In the genomic region with DNA sequence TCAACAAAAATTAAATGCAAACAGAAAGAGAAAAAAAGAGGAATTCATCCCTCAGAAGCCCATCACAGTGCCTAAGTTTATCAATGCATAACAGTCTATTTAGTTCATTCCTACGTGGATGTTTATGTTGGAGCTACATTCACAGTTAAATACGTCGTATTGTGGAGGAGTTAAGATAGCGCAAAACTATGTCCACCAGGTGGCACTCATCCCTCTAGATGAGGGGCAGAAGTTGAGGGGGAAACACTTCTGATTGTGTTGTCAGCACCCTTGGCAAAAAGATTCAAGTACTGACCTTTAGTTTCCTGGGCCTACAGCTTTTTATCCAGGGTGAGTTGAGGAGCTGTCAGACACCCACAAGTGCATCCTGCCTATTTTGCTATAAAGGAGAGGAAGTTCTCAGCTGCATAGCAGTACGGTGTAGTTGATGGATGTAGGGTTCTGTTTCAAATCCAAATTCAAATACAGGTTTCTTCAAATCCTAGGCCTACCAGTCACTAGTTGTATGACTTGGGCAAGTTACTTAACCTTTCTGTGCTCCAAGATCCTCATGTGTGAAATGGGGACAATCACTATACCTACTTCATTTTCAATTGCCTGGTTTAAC, we compare ENCODE assay signal across 8 cellular contexts. TPM values are rescaled to one million over a fixed set of nuclear protein-coding genes. Genes with fewer than 3 reads are reported as not detected.
DNase-seq lines count a peak whose midpoint lies in the region; ATAC-seq and TF ChIP-seq lines count a peak whose summit lies in the region.

No MANE protein-coding gene starts in this region.

- peak overlapping the region; percentile 29 to 83; a peak in 3 of 4 replicates for H4K8ac ChIP-seq in IMR-90 (ENCODE audit: low read depth in 2 of 2, low read length in 2 of 2)

- DNase-seq in BE2C (peak; percentile 82), IMR-90 (peak; percentile 92), RWPE1 (ENCODE audit: low spot score) (no peak), breast epithelium (ENCODE audit: low spot score in 2 of 2) (no peak), kidney glomerular epithelial cell (lab: John Stamatoyannopoulos, UW) (peak; percentile 39)
- peak; percentile 17 to 29 for DNase-seq in stimulated activated CD8-positive, alpha-beta memory T cell treated with anti-CD3 and anti-CD28 coated beads, Interleukin-4, amount 100 ng/mL, for 4 hours (ENCODE audit: low read depth in 2 of 2, low spot score in 1 of 2)

- no peak overlapping the region; the same call in 1 of the 2 replicates for H3K23ac ChIP-seq in IMR-90 (ENCODE audit: low read depth, low read length)

- H4K5ac ChIP-seq in IMR-90 (ENCODE audit: low read depth, low read length) = peak overlapping the region; percentile 31; the same call in 1 of the 2 replicates

- H3K4me1 ChIP-seq in BE2C = peaks cover 8% of the 10 kb centered on the region
- H3K4me1 ChIP-seq in IMR-90 (ENCODE audit: control insufficient read depth, insufficient read depth, low read length) = peaks cover 8% of the 10 kb centered on the region; the same call in 1 of the 2 replicates
- H3K4me1 ChIP-seq in breast epithelium = peaks cover 0 to 5% of the 10 kb centered on the region in 2 donors

- H3K27me3 ChIP-seq in BE2C (no peaks in the 10 kb centered on the region), IMR-90 (ENCODE audit: control insufficient read depth, insufficient read depth, low read length) (no peaks in the 10 kb centered on the region), breast epithelium (no peaks in the 10 kb centered on the region)

- peak overlapping the region; percentile 80 for H2AFZ ChIP-seq in IMR-90 (replicated peaks; ENCODE audit: low read length, poor library complexity)

- H3K36me3 ChIP-seq in BE2C (no peaks in the 10 kb centered on the region), IMR-90 (ENCODE audit: control insufficient read depth, insufficient read depth, low read length) (no peaks in the 10 kb centered on the region), breast epithelium (no peaks in the 10 kb centered on the region)

- no peak overlapping the region for H3K4me3 ChIP-seq in BE2C (ENCODE audit: low read depth, low read length)
- no peak overlapping the region for H3K4me3 ChIP-seq in IMR-90 (ENCODE audit: insufficient read depth, low read depth, low read length)
- no peak overlapping the region for H3K4me3 ChIP-seq in breast epithelium

- dilution Hi-C loops in IMR-90 (cut with HindIII; ENCODE audit: low sequenced_read_pairs, unreplicated experiment) = no loop called here

- peak overlapping the region; percentile 5 for H2AK9ac ChIP-seq in IMR-90 (replicated peaks; ENCODE audit: low read depth, low read length, poor library complexity)

- peak overlapping the region; percentile 91 for H2BK120ac ChIP-seq in IMR-90 (ENCODE audit: low read depth, low read length)

- peak overlapping the region; percentile 84 for H3K14ac ChIP-seq in IMR-90 (replicated peaks; ENCODE audit: low read depth, low read length)

- TF ChIP-seq RAD21 in IMR-90 (IDR thresholded peaks at IDR 0.05; ENCODE audit: low read length) = peak; percentile 83

- no peaks in the 10 kb centered on the region for H4K20me1 ChIP-seq in IMR-90 (ENCODE audit: insufficient read depth, low read length)

- intact Hi-C loops in IMR-90 (cut with micrococcal nuclease) (loop anchor here (1.0 kb wide), 4 partner anchors 27 to 304 kb away; a partner anchor contains a TSS), breast epithelium (cut with DNase I; ENCODE audit: low total_unique reads) (no loop called here)

- POLR2A ChIA-PET in IMR-90 (lab: Charles Lee; ENCODE audit: unreplicated experiment) = no interaction called here
- POLR2A ChIA-PET in RWPE1 (lab: Yijun Ruan, JAX; ENCODE audit: low non-redundant PET) = no interaction called here

- H3K9me3 ChIP-seq in BE2C (no peaks in the 10 kb centered on the region), IMR-90 (ENCODE audit: control insufficient read depth, insufficient read depth, low read length) (no peaks in the 10 kb centered on the region), breast epithelium (no peaks in the 10 kb centered on the region)

- TF ChIP-seq POLR2A in IMR-90 (IDR thresholded peaks at IDR 0.05; ENCODE audit: low read depth, low read length) (no peak), breast epithelium (IDR thresholded peaks at IDR 0.05) (no peak)

- no peak overlapping the region; the same call in 1 of the 2 replicates for H3K9ac ChIP-seq in IMR-90 (ENCODE audit: low read depth, low read length)

- no peak overlapping the region; the same call in 1 of the 2 replicates for H3K4me2 ChIP-seq in IMR-90 (ENCODE audit: low read depth, low read length)

- ATAC-seq in GM18907 (IDR thresholded peaks at IDR 0.05; ENCODE audit: unreplicated experiment) (peak; percentile 48), IMR-90 (ENCODE audit: low read depth) (peak; percentile 86), HG02588 (IDR thresholded peaks at IDR 0.05; ENCODE audit: unreplicated experiment) (no peak)

- peak overlapping the region; percentile 82; the same call in 2 of the 3 replicates for H2BK15ac ChIP-seq in IMR-90 (ENCODE audit: low read depth, low read length)

- WGBS in IMR-90 (ENCODE audit: extremely low coverage in 2 of 2, insufficient read length in 1 of 2), 2 experiments = no CpG with 5 or more reads among the region's 5 CpGs

- H2BK5ac ChIP-seq in IMR-90 (ENCODE audit: low read depth, low read length, poor library complexity, severe bottlenecking) = peak overlapping the region; percentile 88

- H4K91ac ChIP-seq in IMR-90 (ENCODE audit: insufficient read depth, low read depth, low read length) = peak overlapping the region; percentile 76

- H2AK5ac ChIP-seq in IMR-90 (ENCODE audit: low read depth, low read length) = peak overlapping the region; percentile 84

- no TSS peak for BruUV-seq in IMR-90 (replicated peaks; lab: Mats Ljungman, UMichigan)

- peak overlapping the region; percentile 91 for H2BK20ac ChIP-seq in IMR-90 (ENCODE audit: low read depth, low read length)

- peak overlapping the region; percentile 59; the same call in 1 of the 2 replicates for H3K27ac ChIP-seq in IMR-90 (ENCODE audit: insufficient read depth, low read length)
- H3K27ac ChIP-seq in RWPE1 = no peak overlapping the region
- peak overlapping the region in 1 of 2 donors; percentile 40 for H3K27ac ChIP-seq in breast epithelium

- in situ Hi-C loops in IMR-90 (cut with MboI; ENCODE audit: low sequenced_read_pairs) = no loop called here

- peak overlapping the region; percentile 55 for H3K18ac ChIP-seq in IMR-90 (ENCODE audit: low read depth, low read length)

- peaks cover 0 to 4% of the 10 kb centered on the region in 2 experiments; a peak in 2 of 4 replicates for H3K79me1 ChIP-seq in IMR-90 (ENCODE audit: low read depth in 1 of 2, low read length in 2 of 2)

- H3K56ac ChIP-seq in IMR-90 (ENCODE audit: extremely low read depth, insufficient read depth, low read length) = peak overlapping the region; percentile 65

- peak overlapping the region; percentile 82 for H3K4ac ChIP-seq in IMR-90 (ENCODE audit: low read depth, low read length)

- peaks cover 7% of the 10 kb centered on the region; the same call in 1 of the 2 replicates for H3K9me1 ChIP-seq in IMR-90 (ENCODE audit: insufficient read depth, low read length)

- TF ChIP-seq CTCF in BE2C (IDR thresholded peaks at IDR 0.05; ENCODE audit: low read depth, low read length) (peak; percentile 92), IMR-90 (conservative IDR thresholded peaks at IDR 0.05; ENCODE audit: low read depth, low read length) (peak; percentile 82), RWPE1 (conservative IDR thresholded peaks at IDR 0.05; ENCODE audit: low read depth) (peak; percentile 17; the same call in 1 of the 2 replicates), breast epithelium (IDR thresholded peaks at IDR 0.05) (peak in 2 of 3 donors; percentile 41 to 42)

- CTCF ChIA-PET in IMR-90 (lab: Yijun Ruan, JAX) = interaction anchor here (0.6 to 1.9 kb wide), 17 partner anchors 9 to 297 kb away, joined by 3 to 15 read pairs (median 3); no protein-coding TSS in a partner anchor
- CTCF ChIA-PET in RWPE1 (lab: Yijun Ruan, JAX) = interaction anchor here (0.6 to 1.2 kb wide), 2 partner anchors 9 to 270 kb away, joined by 3 to 6 read pairs; no protein-coding TSS in a partner anchor

TF ChIP-seq in IMR-90, 13 proteins besides CTCF, POLR2A, EP300 and RAD21:
- TF ChIP-seq MAZ (IDR thresholded peaks at IDR 0.05; ENCODE audit: borderline replicate concordance, low read depth, low read length) (no peak; the same call in 1 of the 2 replicates), SMC3 (IDR thresholded peaks at IDR 0.05; ENCODE audit: low read depth, low read length) (peak; percentile 87), NFE2L2 (IDR thresholded peaks at IDR 0.05; ENCODE audit: low read depth, low read length) (peak; percentile 17; the same call in 1 of the 2 replicates)

RNA-seq across cellular contexts. Expression of a gene that starts 26.8 kb away (rescaled TPM):
- 86.7 TPM for polyA plus RNA-seq in BE2C (2012; ENCODE audit: insufficient read depth, insufficient read length, low read depth)
- total RNA-seq in IMR-90 (2012; rRNA removed) (116 and 167 TPM in 2 replicates), breast epithelium (10 to 100 TPM; 34.1 to 73.9 (median 63.9) TPM)
- polyA plus RNA-seq in IMR-90 (2012; rRNA removed) = 44.3 and 57.2 TPM in 2 replicates
- polyA plus RNA-seq in IMR-90 (2012; cell fraction: cytosol; rRNA removed) = 11.9 and 14.9 TPM in 2 replicates
- polyA plus RNA-seq in IMR-90 (2012; cell fraction: nucleus; rRNA removed; ENCODE audit: low replicate concordance) = 10.3 and 68.5 TPM in 2 replicates

Comparison
In these comparisons a context has a peak if more than half of its experiments do, and no peak if none do; other contexts are left out.
1. DNase-seq: peak in BE2C (single experiment), IMR-90 (single experiment), kidney glomerular epithelial cell (single experiment) and stimulated activated CD8-positive, alpha-beta memory T cell treated with anti-CD3 and anti-CD28 coated beads, Interleukin-4, amount 100 ng/mL, for 4 hours (2 of 2); none in RWPE1 (single experiment) and breast epithelium (0 of 2).
2. CTCF ChIP-seq: peak in every context shown above with its lines; median percentile 92 in BE2C; 82 in IMR-90; 42 in breast epithelium; 17 in RWPE1.